Comparison of ENCODE assay signal across 21 cellular contexts in genomic region chr2:148447877-148448276, GRCh38.
"Had no signal": no experiment of that assay in that cellular context is flagged by ENCODE, and none has a peak within 500 bp of the region (broad histone marks: within the 10 kb centered on the region; RNA-seq: fewer than 3 reads in every experiment).

No MANE protein-coding gene starts in this region.

- DNase-seq: KBM-7, MV-4-11, NCI-H1048, NCI-H1105 treated with DMSO at 0.1 percent for 48 hours, NCI-H1417 treated with DMSO at 0.1 percent for 48 hours, NCI-H146, NCI-H1694 treated with DMSO at 0.1 percent for 48 hours, NCI-H1930, NCI-H2081, NCI-H2107, NCI-H226, NCI-H446, NCI-H510A, NCI-H524 treated with DMSO at 0.1 percent for 48 hours, NCI-H69, NCI-H774, RPMI8226, SHP77, SK-N-SH, SW 1271 had no signal

- H3K9me3 ChIP-seq: SK-N-SH had no signal

- H3K9ac ChIP-seq: SK-N-SH had no signal

- H3K4me2 ChIP-seq: SK-N-SH had no signal

- FAIRE-seq: RCC 7860 had no signal
